9 cellular contexts compared by ENCODE assay signal in genomic region chr2:210162466-210163124, GRCh38. TPM values are rescaled to one million over a fixed set of nuclear protein-coding genes. Genes with fewer than 3 reads are reported as not detected.
DNase-seq lines count a peak whose midpoint lies in the region; ATAC-seq, FAIRE-seq and TF ChIP-seq lines count a peak whose summit lies in the region.
"Had no signal": no experiment of that assay in that cellular context is flagged by ENCODE, and none has a peak within 500 bp of the region (broad histone marks: within the 10 kb centered on the region; RNA-seq: fewer than 3 reads in every experiment).

No MANE protein-coding gene starts in this region.

- ATAC-seq in psoas muscle (no peak), GM21723 (IDR thresholded peaks at IDR 0.05; ENCODE audit: unreplicated experiment) (no peak)
- ATAC-seq: activated naive CD4-positive, alpha-beta T cell treated with anti-CD3 and anti-CD28 coated beads, Interleukin-2, amount 50 U/mL, for 72 hours had no signal

- H3K27ac ChIP-seq in psoas muscle, result peak overlapping the region; percentile 30

- no peak for DNase-seq in GM19239 (ENCODE audit: insufficient read length, low spot score)
- DNase-seq in NOMO-1 treated with dmso at 0.1 percent for 144 hours (lab: John Stamatoyannopoulos, UW; ENCODE audit: unreplicated experiment), result peak; percentile 16
- no peak for DNase-seq in psoas muscle
- no peak for DNase-seq in stimulated activated CD4-positive, alpha-beta T cell treated with anti-CD3 and anti-CD28 coated beads, Interleukin-2, amount 100 ng/mL, for 48 hours
- no peak for DNase-seq in NCI-H1930 (lab: John Stamatoyannopoulos, UW)
- DNase-seq: T-helper 9 cell had no signal

- H3K9me3 ChIP-seq in endocrine pancreas (ENCODE audit: control insufficient read depth, low read length) (no peaks in the 10 kb centered on the region), psoas muscle (no peaks in the 10 kb centered on the region)

- H3K27me3 ChIP-seq in endocrine pancreas (ENCODE audit: control insufficient read depth, insufficient read depth, low read length), result no peaks in the 10 kb centered on the region
- H3K27me3 ChIP-seq in psoas muscle (ENCODE audit: insufficient read depth in 3 of 3, low read length in 2 of 3), result no peaks in the 10 kb centered on the region

- H3K9ac ChIP-seq in endocrine pancreas (ENCODE audit: control insufficient read depth, insufficient read depth, low read length), result no peak overlapping the region

- H3K36me3 ChIP-seq in endocrine pancreas (ENCODE audit: control insufficient read depth, insufficient read depth, low read length) (no peaks in the 10 kb centered on the region), psoas muscle (ENCODE audit: insufficient read depth in 1 of 2, low read depth in 1 of 2) (no peaks in the 10 kb centered on the region)

- no peak for TF ChIP-seq CTCF in psoas muscle (IDR thresholded peaks at IDR 0.05)

- intact Hi-C loops in psoas muscle (cut with DNase I), result no loop called here

- H3K4me3 ChIP-seq in endocrine pancreas (ENCODE audit: control insufficient read depth, insufficient read depth, low read length) (peak overlapping the region; percentile 66), psoas muscle (peak overlapping the region; percentile 8)

- H3K4me1 ChIP-seq in endocrine pancreas (ENCODE audit: control insufficient read depth, insufficient read depth, low read length), result peaks cover 37% of the 10 kb centered on the region
- peaks cover 49% of the 10 kb centered on the region for H3K4me1 ChIP-seq in psoas muscle

- peak; percentile 60 for FAIRE-seq in GM19239 (lab: Jason Lieb, UNC)

- 40 to 47% (median 41%) methylated on average over 6 of the region's 6 CpGs for WGBS in psoas muscle, 3 donors

RNA-seq across cellular contexts. Expression of gene KANSL1L, which starts 8.6 kb away (rescaled TPM):
- total RNA-seq in psoas muscle, result 10 to 100 TPM; 11.4 to 21.5 (median 15.5) TPM
- polyA plus RNA-seq in psoas muscle, result 10 to 100 TPM in 1 of 3 donors, 1 to 10 TPM in 2; 1.8 to 14.9 (median 6.3) TPM
